ENCODE assay signal across 1 cellular context in the genomic region with DNA sequence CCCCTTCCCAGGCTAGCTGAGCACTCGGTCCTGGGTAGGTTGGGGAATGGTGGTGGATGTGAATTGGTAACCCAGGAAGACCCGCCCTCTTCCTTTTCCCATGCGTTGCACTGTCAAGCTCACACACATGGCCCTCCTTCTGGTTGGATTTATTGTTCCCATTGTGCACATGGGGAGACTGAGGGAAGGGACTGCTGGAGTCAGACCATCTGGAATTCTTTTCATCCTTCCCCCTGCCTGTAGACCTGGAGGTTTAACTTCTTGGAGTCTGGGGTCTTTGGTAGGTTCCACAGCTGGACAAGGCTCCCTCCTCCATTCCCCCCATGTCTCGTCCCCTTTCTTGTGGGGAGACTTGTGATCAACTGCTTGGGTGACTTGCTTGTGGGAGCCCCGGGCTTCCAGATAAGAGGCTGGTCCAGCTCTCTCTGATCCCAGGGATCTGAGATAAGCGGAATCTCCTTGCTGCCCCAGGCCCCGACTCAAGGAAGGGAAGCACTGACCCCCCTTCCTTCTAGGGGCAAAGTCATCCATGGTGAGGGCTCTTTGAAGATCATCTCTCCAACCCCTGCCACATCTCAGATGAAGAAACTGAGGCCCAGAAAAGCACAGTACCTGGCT.
TF ChIP-seq lines count a peak whose summit lies in the region.

No MANE protein-coding gene starts in this region.

TF ChIP-seq in HCT116, 20 proteins besides CTCF, POLR2A, EP300 and RAD21 (continued from another document):
- TF ChIP-seq, protein P1, sequence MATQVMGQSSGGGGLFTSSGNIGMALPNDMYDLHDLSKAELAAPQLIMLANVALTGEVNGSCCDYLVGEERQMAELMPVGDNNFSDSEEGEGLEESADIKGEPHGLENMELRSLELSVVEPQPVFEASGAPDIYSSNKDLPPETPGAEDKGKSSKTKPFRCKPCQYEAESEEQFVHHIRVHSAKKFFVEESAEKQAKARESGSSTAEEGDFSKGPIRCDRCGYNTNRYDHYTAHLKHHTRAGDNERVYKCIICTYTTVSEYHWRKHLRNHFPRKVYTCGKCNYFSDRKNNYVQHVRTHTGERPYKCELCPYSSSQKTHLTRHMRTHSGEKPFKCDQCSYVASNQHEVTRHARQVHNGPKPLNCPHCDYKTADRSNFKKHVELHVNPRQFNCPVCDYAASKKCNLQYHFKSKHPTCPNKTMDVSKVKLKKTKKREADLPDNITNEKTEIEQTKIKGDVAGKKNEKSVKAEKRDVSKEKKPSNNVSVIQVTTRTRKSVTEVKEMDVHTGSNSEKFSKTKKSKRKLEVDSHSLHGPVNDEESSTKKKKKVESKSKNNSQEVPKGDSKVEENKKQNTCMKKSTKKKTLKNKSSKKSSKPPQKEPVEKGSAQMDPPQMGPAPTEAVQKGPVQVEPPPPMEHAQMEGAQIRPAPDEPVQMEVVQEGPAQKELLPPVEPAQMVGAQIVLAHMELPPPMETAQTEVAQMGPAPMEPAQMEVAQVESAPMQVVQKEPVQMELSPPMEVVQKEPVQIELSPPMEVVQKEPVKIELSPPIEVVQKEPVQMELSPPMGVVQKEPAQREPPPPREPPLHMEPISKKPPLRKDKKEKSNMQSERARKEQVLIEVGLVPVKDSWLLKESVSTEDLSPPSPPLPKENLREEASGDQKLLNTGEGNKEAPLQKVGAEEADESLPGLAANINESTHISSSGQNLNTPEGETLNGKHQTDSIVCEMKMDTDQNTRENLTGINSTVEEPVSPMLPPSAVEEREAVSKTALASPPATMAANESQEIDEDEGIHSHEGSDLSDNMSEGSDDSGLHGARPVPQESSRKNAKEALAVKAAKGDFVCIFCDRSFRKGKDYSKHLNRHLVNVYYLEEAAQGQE (IDR thresholded peaks at IDR 0.05; ENCODE audit: low read depth): no peak
- TF ChIP-seq EZH2 (IDR thresholded peaks at IDR 0.05) (no peak), POLR2AphosphoS5 (IDR thresholded peaks at IDR 0.05; ENCODE audit: low read depth, low read length) (no peak), YY1 (IDR thresholded peaks at IDR 0.05; ENCODE audit: extremely low read depth, insufficient replicate concordance, low read depth, low read length) (no peak), ZNF274 (IDR thresholded peaks at IDR 0.05; ENCODE audit: low read depth, low read length) (no peak), EZH2phosphoT487 (IDR thresholded peaks at IDR 0.05; ENCODE audit: borderline replicate concordance) (no peak), TCF7L2 (IDR thresholded peaks at IDR 0.05; ENCODE audit: borderline replicate concordance, extremely low read depth, insufficient read depth, insufficient read length) (no peak), SP1 (IDR thresholded peaks at IDR 0.05; ENCODE audit: low read depth) (no peak)
